8 cellular contexts compared by ENCODE assay signal in the genomic region with DNA sequence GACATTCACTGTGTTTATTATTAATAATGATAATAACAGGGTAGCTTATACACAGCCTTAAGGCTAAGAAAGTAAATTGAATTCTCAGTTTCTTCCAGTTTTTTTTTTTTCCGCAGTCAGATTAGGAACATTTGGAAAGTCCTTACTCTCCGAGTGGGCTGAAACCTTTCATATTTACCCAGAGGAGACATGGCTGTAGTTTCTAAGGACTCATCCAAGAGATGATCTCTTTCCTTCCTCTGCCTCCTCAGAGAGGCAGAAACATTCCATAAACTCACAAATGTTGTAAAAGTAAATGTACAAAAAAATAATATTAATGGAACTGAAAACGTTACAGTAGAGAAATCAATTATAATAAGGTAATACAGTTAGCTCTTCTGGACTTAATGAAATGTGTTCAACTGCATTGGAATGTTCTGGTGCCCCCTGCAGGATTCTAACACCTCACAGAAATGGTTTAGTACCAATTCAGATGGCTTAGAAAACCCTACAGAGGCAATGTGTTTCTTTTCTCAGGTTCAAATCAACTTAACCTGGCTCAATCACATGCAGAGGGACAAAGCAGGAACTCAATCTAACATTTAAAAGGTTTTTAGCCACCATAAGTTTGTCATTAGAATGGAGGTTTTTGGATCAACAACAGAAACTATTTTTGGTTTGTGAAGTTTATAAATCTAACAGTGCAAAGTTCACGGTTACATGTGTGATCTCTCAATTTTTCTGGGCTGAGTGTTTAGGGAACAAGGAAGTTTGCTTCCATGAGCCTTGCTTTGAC.
DNase-seq lines count a peak whose midpoint lies in the region; ATAC-seq, FAIRE-seq and TF ChIP-seq lines count a peak whose summit lies in the region.

No MANE protein-coding gene starts in this region.

- no TSS peak for BruUV-seq in endothelial cell of umbilical vein (replicated peaks; lab: Mats Ljungman, UMichigan)

- H2AFZ ChIP-seq in endothelial cell of umbilical vein (ENCODE audit: low read depth, low read length): no peak overlapping the region

- H3K9me3 ChIP-seq in endothelial cell of umbilical vein (replicated peaks; ENCODE audit: control insufficient read depth, insufficient read depth, low read length) (no peaks in the 10 kb centered on the region), tibial nerve (no peaks in the 10 kb centered on the region)

- no peak overlapping the region for H3K9ac ChIP-seq in endothelial cell of umbilical vein (replicated peaks; ENCODE audit: extremely low read depth, insufficient read depth, low read length)

- TF ChIP-seq CTCF in endothelial cell of umbilical vein (IDR thresholded peaks at IDR 0.05; ENCODE audit: extremely low read depth in 1 of 2, insufficient read depth in 1 of 2, low read depth in 1 of 2, low read length in 2 of 2) (peak; percentile 34 to 57), nephron (IDR thresholded peaks at IDR 0.05; ENCODE audit: unreplicated experiment in 3 of 3) (peak; percentile 59 to 73 (median 70)), tibial nerve (IDR thresholded peaks at IDR 0.05) (peak; percentile 49 to 70 (median 58))

- 28% methylated on average over 4 of the region's 4 CpGs for WGBS in tibial nerve, 2 donors

- no peaks in the 10 kb centered on the region for H4K20me1 ChIP-seq in endothelial cell of umbilical vein (replicated peaks; ENCODE audit: control insufficient read depth, extremely low read depth, insufficient read depth, low read length)

- DNase-seq in AG20443 (ENCODE audit: low spot score) (peak; percentile 36), GM18507 (ENCODE audit: extremely low spot score, insufficient read length, low read depth) (no peak), NCI-H345 treated with DMSO at 0.1 percent for 48 hours (lab: John Stamatoyannopoulos, UW; ENCODE audit: unreplicated experiment) (peak; percentile 7), endothelial cell of umbilical vein (ENCODE audit: low read depth, low spot score) (peak; percentile 65), tibial nerve (ENCODE audit: low spot score in 2 of 2) (peak; percentile 21 to 81)
- peak; percentile 63 for DNase-seq in activated CD4-positive, alpha-beta memory T cell treated with anti-CD3 and anti-CD28 coated beads for 36 hours

- no peaks in the 10 kb centered on the region for H3K4me1 ChIP-seq in endothelial cell of umbilical vein (ENCODE audit: control insufficient read depth, extremely low read depth, insufficient read depth, low read length)
- peaks cover 0 to 13% (median 0%) of the 10 kb centered on the region in 4 donors for H3K4me1 ChIP-seq in tibial nerve

- no peak overlapping the region for H3K4me3 Mint-ChIP-seq in activated CD4-positive, alpha-beta memory T cell treated with anti-CD3 and anti-CD28 coated beads for 36 hours
- H3K4me3 Mint-ChIP-seq in nephron: no peak overlapping the region

- H3K27me3 Mint-ChIP-seq in activated CD4-positive, alpha-beta memory T cell treated with anti-CD3 and anti-CD28 coated beads for 36 hours: no peaks in the 10 kb centered on the region
- no peaks in the 10 kb centered on the region for H3K27me3 Mint-ChIP-seq in nephron (ENCODE audit: low read depth)

- peak; percentile 67 for ATAC-seq in HG03060 (IDR thresholded peaks at IDR 0.05; ENCODE audit: low read depth, unreplicated experiment)

- H3K4me2 ChIP-seq in endothelial cell of umbilical vein (ENCODE audit: insufficient read depth, low read length): no peak overlapping the region

- H3K4me3 ChIP-seq in endothelial cell of umbilical vein (replicated peaks in 1 of 3; ENCODE audit: insufficient read depth in 1 of 3, low read depth in 1 of 3, low read length in 3 of 3): no peak overlapping the region
- H3K4me3 ChIP-seq in tibial nerve: no peak overlapping the region

- no peaks in the 10 kb centered on the region for H3K27me3 ChIP-seq in endothelial cell of umbilical vein (ENCODE audit: control insufficient read depth in 2 of 2, insufficient read depth in 2 of 2, low read length in 2 of 2)
- H3K27me3 ChIP-seq in tibial nerve: no peaks in the 10 kb centered on the region

- H3K9me1 ChIP-seq in endothelial cell of umbilical vein (replicated peaks; ENCODE audit: control insufficient read depth, extremely low read depth, insufficient read depth, low read length): no peaks in the 10 kb centered on the region

- CTCF ChIA-PET in activated CD4-positive, alpha-beta memory T cell treated with anti-CD3 and anti-CD28 coated beads for 36 hours (lab: Charles Lee): interaction anchor here (0.6 to 3.5 kb wide), 34 partner anchors 12 to 744 kb away, joined by 3 to 47 read pairs (median 4); a partner anchor contains a TSS
- CTCF ChIA-PET in endothelial cell of umbilical vein (lab: Charles Lee): interaction anchor here (0.6 to 5.5 kb wide), 54 partner anchors 8 to 766 kb away, joined by 3 to 83 read pairs (median 4); a partner anchor contains a TSS

- intact Hi-C loops in activated CD4-positive, alpha-beta memory T cell treated with anti-CD3 and anti-CD28 coated beads for 36 hours (cut with micrococcal nuclease): loop anchor here (1.0 to 2.0 kb wide), 2 partner anchors 150 to 509 kb away; no protein-coding TSS in a partner anchor
- intact Hi-C loops in endothelial cell of umbilical vein (cut with micrococcal nuclease): loop anchor here (1.0 to 10.0 kb wide), 6 partner anchors 106 to 509 kb away; a partner anchor contains a TSS

- H3K36me3 ChIP-seq in endothelial cell of umbilical vein (ENCODE audit: control insufficient read depth in 2 of 2, extremely low read depth in 1 of 2, insufficient read depth in 2 of 2, low read length in 2 of 2) (no peaks in the 10 kb centered on the region), tibial nerve (no peaks in the 10 kb centered on the region)

- dilution Hi-C loops in endothelial cell of umbilical vein (cut with MboI; ENCODE audit: extremely low pct_ligation_motif_present, low sequenced_read_pairs): no loop called here

- TF ChIP-seq EP300 in tibial nerve (IDR thresholded peaks at IDR 0.05): no peak

- peaks cover 13% of the 10 kb centered on the region for H3K4me1 Mint-ChIP-seq in activated CD4-positive, alpha-beta memory T cell treated with anti-CD3 and anti-CD28 coated beads for 36 hours (ENCODE audit: low read depth)
- H3K4me1 Mint-ChIP-seq in nephron: peaks cover 25% of the 10 kb centered on the region

- FAIRE-seq in GM18507 (lab: Jason Lieb, UNC) (peak; percentile 91), endothelial cell of umbilical vein (lab: Jason Lieb, UNC) (peak; percentile 83)

- TF ChIP-seq POLR2A in endothelial cell of umbilical vein (IDR thresholded peaks at IDR 0.05; ENCODE audit: low read depth, low read length): no peak
- no peak for TF ChIP-seq POLR2A in tibial nerve (IDR thresholded peaks at IDR 0.05)

- H3K79me2 ChIP-seq in endothelial cell of umbilical vein (ENCODE audit: control insufficient read depth, insufficient read depth, low read length): no peaks in the 10 kb centered on the region

- H3K36me3 Mint-ChIP-seq in activated CD4-positive, alpha-beta memory T cell treated with anti-CD3 and anti-CD28 coated beads for 36 hours: no peaks in the 10 kb centered on the region
- no peaks in the 10 kb centered on the region for H3K36me3 Mint-ChIP-seq in nephron (ENCODE audit: low read depth)

- no peak overlapping the region for H3K27ac Mint-ChIP-seq in activated CD4-positive, alpha-beta memory T cell treated with anti-CD3 and anti-CD28 coated beads for 36 hours
- H3K27ac Mint-ChIP-seq in nephron: peak overlapping the region; percentile 12 to 42 (median 24)

- POLR2A ChIA-PET in activated CD4-positive, alpha-beta memory T cell treated with anti-CD3 and anti-CD28 coated beads for 36 hours (lab: Charles Lee): no interaction called here
- POLR2A ChIA-PET in endothelial cell of umbilical vein (lab: Charles Lee): interaction anchor here (0.5 kb wide), 1 partner anchor 1007 kb away, joined by 4 read pairs; no protein-coding TSS in a partner anchor

- H3K27ac ChIP-seq in endothelial cell of umbilical vein (ENCODE audit: insufficient read depth, low read depth, low read length) (no peak overlapping the region), tibial nerve (no peak overlapping the region)

- no peaks in the 10 kb centered on the region for H3K9me3 Mint-ChIP-seq in activated CD4-positive, alpha-beta memory T cell treated with anti-CD3 and anti-CD28 coated beads for 36 hours
- H3K9me3 Mint-ChIP-seq in nephron: no peaks in the 10 kb centered on the region

TF ChIP-seq in endothelial cell of umbilical vein, 7 proteins besides CTCF, POLR2A, EP300 and RAD21:
- TF ChIP-seq MYC (IDR thresholded peaks at IDR 0.05; ENCODE audit: low read depth, low read length) (no peak), POLR2AphosphoS5 (IDR thresholded peaks at IDR 0.05; ENCODE audit: insufficient read depth, low read depth, low read length) (no peak), GATA2 (IDR thresholded peaks at IDR 0.05; ENCODE audit: insufficient read depth, insufficient read length, low read depth, low read length) (no peak), JUN (IDR thresholded peaks at IDR 0.05; ENCODE audit: borderline replicate concordance, insufficient read depth, insufficient read length, low read depth) (no peak), FOS (IDR thresholded peaks at IDR 0.05; ENCODE audit: borderline replicate concordance, insufficient read depth, low read length) (no peak), EZH2 (IDR thresholded peaks at IDR 0.05; ENCODE audit: borderline replicate concordance, low read depth, low read length, severe bottlenecking) (no peak)
- TF ChIP-seq, protein P1, sequence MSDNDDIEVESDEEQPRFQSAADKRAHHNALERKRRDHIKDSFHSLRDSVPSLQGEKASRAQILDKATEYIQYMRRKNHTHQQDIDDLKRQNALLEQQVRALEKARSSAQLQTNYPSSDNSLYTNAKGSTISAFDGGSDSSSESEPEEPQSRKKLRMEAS (IDR thresholded peaks at IDR 0.05; ENCODE audit: insufficient read depth, insufficient read length): no peak
TF ChIP-seq in endothelial cell of umbilical vein: peak in this region for 0.
